In genomic region chr3:32781211-32781968, GRCh38 we compare ENCODE assay signal across 8 cellular contexts. TPM values are rescaled to one million over a fixed set of nuclear protein-coding genes. Genes with fewer than 3 reads are reported as not detected.
DNase-seq lines count a peak whose midpoint lies in the region; ATAC-seq and TF ChIP-seq lines count a peak whose summit lies in the region.

No MANE protein-coding gene starts in this region.

- intact Hi-C loops in breast epithelium (cut with DNase I; ENCODE audit: low total_unique reads) (no loop called here), spleen (cut with DNase I; ENCODE audit: low total_unique reads) (no loop called here)

- peaks cover 0 to 4% (median 3%) of the 10 kb centered on the region in 3 donors for H3K27me3 Mint-ChIP-seq in immature natural killer cell (ENCODE audit: low read depth in 3 of 3)

- H3K27me3 ChIP-seq in breast epithelium (no peaks in the 10 kb centered on the region), spleen (replicated peaks in 1 of 7) (peaks cover 0 to 9% (median 0%) of the 10 kb centered on the region in 7 donors)

- peaks cover 0 to 1% (median 0%) of the 10 kb centered on the region in 6 donors for H3K9me3 Mint-ChIP-seq in immature natural killer cell

- peak overlapping the region; percentile 88 to 96 (median 93) for H3K4me3 Mint-ChIP-seq in immature natural killer cell

- peaks cover 0 to 3% (median 0%) of the 10 kb centered on the region in 3 donors for H3K36me3 Mint-ChIP-seq in immature natural killer cell

- ATAC-seq in HG02885 (IDR thresholded peaks at IDR 0.05; ENCODE audit: poor library complexity, unreplicated experiment): peak; percentile 95

- peak overlapping the region; percentile 45 to 69 (median 55) for H3K4me3 ChIP-seq in breast epithelium
- H3K4me3 ChIP-seq in spleen: peak overlapping the region; percentile 49 to 81 (median 58)

- TF ChIP-seq CTCF in breast epithelium (IDR thresholded peaks at IDR 0.05) (peak in 2 of 3 donors; percentile 16 to 62), spleen (IDR thresholded peaks at IDR 0.05 in 8 of 11, conservative IDR thresholded peaks at IDR 0.05 in 3 of 11) (peak; percentile 32 to 85 (median 70))

- peaks cover 8 to 23% of the 10 kb centered on the region in 2 donors for H3K4me1 Mint-ChIP-seq in immature natural killer cell

- H3K27ac ChIP-seq in breast epithelium (no peak overlapping the region), spleen (peak overlapping the region in 3 of 8 donors; percentile 26 to 51 (median 43))

- H3K36me3 ChIP-seq in breast epithelium: no peaks in the 10 kb centered on the region
- H3K36me3 ChIP-seq in spleen: peaks cover 0 to 6% (median 0%) of the 10 kb centered on the region in 6 donors

- WGBS in spleen, 5 donors: 1 to 4% (median 1%) methylated on average over 21 to 59 of the region's 59 CpGs

- H3K27ac Mint-ChIP-seq in immature natural killer cell: peak overlapping the region in 5 of 6 donors; percentile 23 to 94 (median 76)

- H3K9me3 ChIP-seq in breast epithelium (no peaks in the 10 kb centered on the region), spleen (no peaks in the 10 kb centered on the region)

- TF ChIP-seq POLR2A in breast epithelium (IDR thresholded peaks at IDR 0.05) (no peak), spleen (IDR thresholded peaks at IDR 0.05) (no peak)

- H3K4me1 ChIP-seq in breast epithelium (no peaks in the 10 kb centered on the region), spleen (peaks cover 0 to 19% (median 13%) of the 10 kb centered on the region in 6 donors)

- DNase-seq in NCI-H1436 (lab: John Stamatoyannopoulos, UW) (peak; percentile 32), NCI-H1436 treated with DMSO at 0.1 percent for 48 hours (lab: John Stamatoyannopoulos, UW) (no peak), NCI-H1930 (lab: John Stamatoyannopoulos, UW) (peak; percentile 55 to 72), UCSD-AML1 (lab: John Stamatoyannopoulos, UW; ENCODE audit: unreplicated experiment) (peak; percentile 86), breast epithelium (ENCODE audit: low spot score in 2 of 2) (peak; percentile 18 to 59), immature natural killer cell (peak; percentile 63 to 67 (median 64)), spleen (peak; percentile 93)

RNA-seq across cellular contexts. Expression of gene TRIM71, which starts 36.4 kb away (rescaled TPM):
- total RNA-seq in breast epithelium (under 1 TPM in 2 of 3 donors, not detected in 1; under 0.01 TPM), spleen (under 1 TPM in 3 of 7 donors, not detected in 4; 0.03 to 0.09 (median 0.03) TPM)
- polyA plus RNA-seq in immature natural killer cell (not detected), spleen (under 1 TPM in 2 of 3 donors, not detected in 1; under 0.01 to 0.02 TPM)
